ENCODE assay signal across 2 cellular contexts in genomic region chr6:63295553-63295952, GRCh38.
TF ChIP-seq lines count a peak whose summit lies in the region.

No MANE protein-coding gene starts in this region.

TF ChIP-seq in HepG2, 621 proteins besides CTCF, POLR2A, EP300 and RAD21 (continued from another document):
- TF ChIP-seq MBNL3 (CRISPR knock-in tag; conservative IDR thresholded peaks at IDR 0.05) (no peak), ZNF101 (CRISPR knock-in tag; IDR thresholded peaks at IDR 0.05; ENCODE audit: borderline replicate concordance, low read depth) (no peak), HDAC1 (CRISPR knock-in tag; IDR thresholded peaks at IDR 0.05) (no peak)

TF ChIP-seq in WTC11, 78 proteins besides CTCF, POLR2A, EP300 and RAD21 (continued from another document):
- TF ChIP-seq, protein P1, sequence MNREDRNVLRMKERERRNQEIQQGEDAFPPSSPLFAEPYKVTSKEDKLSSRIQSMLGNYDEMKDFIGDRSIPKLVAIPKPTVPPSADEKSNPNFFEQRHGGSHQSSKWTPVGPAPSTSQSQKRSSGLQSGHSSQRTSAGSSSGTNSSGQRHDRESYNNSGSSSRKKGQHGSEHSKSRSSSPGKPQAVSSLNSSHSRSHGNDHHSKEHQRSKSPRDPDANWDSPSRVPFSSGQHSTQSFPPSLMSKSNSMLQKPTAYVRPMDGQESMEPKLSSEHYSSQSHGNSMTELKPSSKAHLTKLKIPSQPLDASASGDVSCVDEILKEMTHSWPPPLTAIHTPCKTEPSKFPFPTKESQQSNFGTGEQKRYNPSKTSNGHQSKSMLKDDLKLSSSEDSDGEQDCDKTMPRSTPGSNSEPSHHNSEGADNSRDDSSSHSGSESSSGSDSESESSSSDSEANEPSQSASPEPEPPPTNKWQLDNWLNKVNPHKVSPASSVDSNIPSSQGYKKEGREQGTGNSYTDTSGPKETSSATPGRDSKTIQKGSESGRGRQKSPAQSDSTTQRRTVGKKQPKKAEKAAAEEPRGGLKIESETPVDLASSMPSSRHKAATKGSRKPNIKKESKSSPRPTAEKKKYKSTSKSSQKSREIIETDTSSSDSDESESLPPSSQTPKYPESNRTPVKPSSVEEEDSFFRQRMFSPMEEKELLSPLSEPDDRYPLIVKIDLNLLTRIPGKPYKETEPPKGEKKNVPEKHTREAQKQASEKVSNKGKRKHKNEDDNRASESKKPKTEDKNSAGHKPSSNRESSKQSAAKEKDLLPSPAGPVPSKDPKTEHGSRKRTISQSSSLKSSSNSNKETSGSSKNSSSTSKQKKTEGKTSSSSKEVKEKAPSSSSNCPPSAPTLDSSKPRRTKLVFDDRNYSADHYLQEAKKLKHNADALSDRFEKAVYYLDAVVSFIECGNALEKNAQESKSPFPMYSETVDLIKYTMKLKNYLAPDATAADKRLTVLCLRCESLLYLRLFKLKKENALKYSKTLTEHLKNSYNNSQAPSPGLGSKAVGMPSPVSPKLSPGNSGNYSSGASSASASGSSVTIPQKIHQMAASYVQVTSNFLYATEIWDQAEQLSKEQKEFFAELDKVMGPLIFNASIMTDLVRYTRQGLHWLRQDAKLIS (CRISPR knock-in tag; IDR thresholded peaks at IDR 0.05; ENCODE audit: borderline replicate concordance) = no peak
- TF ChIP-seq ZNF232 (CRISPR knock-in tag; IDR thresholded peaks at IDR 0.05) (no peak), ZNF396 (CRISPR knock-in tag; IDR thresholded peaks at IDR 0.05; ENCODE audit: borderline replicate concordance) (no peak), FOXP1 (CRISPR knock-in tag; IDR thresholded peaks at IDR 0.05; ENCODE audit: borderline replicate concordance) (no peak), SMAD4 (CRISPR knock-in tag; IDR thresholded peaks at IDR 0.05) (no peak), PRRX2 (CRISPR knock-in tag; IDR thresholded peaks at IDR 0.05) (no peak), IRF1 (CRISPR knock-in tag; IDR thresholded peaks at IDR 0.05) (no peak), CREB1 (CRISPR knock-in tag; IDR thresholded peaks at IDR 0.05) (no peak), FOXJ3 (CRISPR knock-in tag; IDR thresholded peaks at IDR 0.05; ENCODE audit: borderline replicate concordance) (no peak), MAX (CRISPR knock-in tag; IDR thresholded peaks at IDR 0.05) (no peak), ATF1 (CRISPR knock-in tag; IDR thresholded peaks at IDR 0.05) (no peak), NR3C1 (CRISPR knock-in tag; conservative IDR thresholded peaks at IDR 0.05; ENCODE audit: low read depth) (no peak), ZBTB21 (CRISPR knock-in tag; IDR thresholded peaks at IDR 0.05; ENCODE audit: borderline replicate concordance) (no peak)
